Comparison of ENCODE assay signal across 8 cellular contexts in the genomic region with DNA sequence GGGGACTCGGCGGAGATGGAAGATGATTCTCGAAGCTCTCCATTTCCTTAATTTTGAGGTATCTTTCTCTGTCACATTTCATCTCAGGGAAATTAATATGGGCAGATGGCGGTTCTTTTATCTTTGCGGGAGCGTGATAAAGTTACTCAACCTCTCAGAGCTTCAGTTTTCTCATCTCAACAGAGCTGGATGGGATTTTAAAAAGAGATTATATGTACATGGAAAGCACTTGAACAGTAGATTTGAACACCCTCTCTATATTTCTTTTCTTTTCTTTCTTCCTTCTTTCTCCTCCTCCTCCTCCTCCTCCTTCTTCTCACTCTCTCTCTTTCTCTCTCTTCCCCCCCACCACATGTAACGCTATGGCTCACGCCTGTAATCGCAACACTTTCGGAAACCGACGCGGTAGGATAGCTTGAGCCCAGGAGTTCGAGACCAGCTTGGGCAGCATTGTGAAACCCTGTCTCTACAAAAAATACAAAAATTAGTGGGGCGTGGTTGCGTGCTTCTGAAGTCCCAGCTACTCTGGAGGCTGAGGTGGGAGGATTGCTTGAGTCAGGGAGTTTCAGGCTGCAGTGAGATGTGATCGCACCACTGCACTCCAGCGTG. TPM values are rescaled to one million over a fixed set of nuclear protein-coding genes. Genes with fewer than 3 reads are reported as not detected.
DNase-seq lines count a peak whose midpoint lies in the region; ATAC-seq, FAIRE-seq and TF ChIP-seq lines count a peak whose summit lies in the region.

No MANE protein-coding gene starts in this region.

- TF ChIP-seq CTCF in brain microvascular endothelial cell (IDR thresholded peaks at IDR 0.05; ENCODE audit: low read depth, low read length, missing control alignments), result no peak

- no peaks in the 10 kb centered on the region for H3K9me3 ChIP-seq in MG63
- no peaks in the 10 kb centered on the region for H3K9me3 ChIP-seq in naive thymus-derived CD4-positive, alpha-beta T cell (ENCODE audit: control insufficient read depth in 2 of 3, low read length in 3 of 3)

- H3K4me1 ChIP-seq in naive thymus-derived CD4-positive, alpha-beta T cell (ENCODE audit: control insufficient read depth in 2 of 2, insufficient read depth in 2 of 2, low read length in 2 of 2), result peaks cover 9 to 11% of the 10 kb centered on the region in 2 donors

- peak overlapping the region in 4 of 9 donors; percentile 6 to 56 (median 48) for H3K27ac Mint-ChIP-seq in naive thymus-derived CD4-positive, alpha-beta T cell

- H3K4me3 ChIP-seq in MG63 (peak overlapping the region; percentile 31; the same call in 1 of the 2 replicates), brain microvascular endothelial cell (ENCODE audit: low read depth, low read length) (peak overlapping the region; percentile 41)
- H3K4me3 ChIP-seq in naive thymus-derived CD4-positive, alpha-beta T cell (ENCODE audit: low read length), result peak overlapping the region; percentile 62

- peak overlapping the region; percentile 82 to 92 (median 87) for H3K4me3 Mint-ChIP-seq in naive thymus-derived CD4-positive, alpha-beta T cell

- POLR2A ChIA-PET in naive thymus-derived CD4-positive, alpha-beta T cell (lab: Charles Lee), result no interaction called here

- intact Hi-C loops in naive thymus-derived CD4-positive, alpha-beta T cell (cut with micrococcal nuclease), result loop anchor here in 1 of 2 donors (5.0 kb wide), 1 partner anchor 49 kb away; no protein-coding TSS in a partner anchor

- no peak for DNase-seq in GM12891 (ENCODE audit: insufficient read length, low spot score)
- DNase-seq in MG63, result no peak
- no peak for DNase-seq in brain microvascular endothelial cell
- peak in 2 of 9 donors; percentile 1 to 8 for DNase-seq in naive thymus-derived CD4-positive, alpha-beta T cell
- DNase-seq in SKM-1 (lab: John Stamatoyannopoulos, UW; ENCODE audit: unreplicated experiment), result no peak
- DNase-seq in activated CD4-positive, CD25-positive, alpha-beta regulatory T cell treated with anti-CD3 and anti-CD28 coated beads, Interleukin-2, amount 50 U/mL, for 72 hours, result no peak
- no peak for DNase-seq in effector CD8-positive, alpha-beta T cell (lab: John Stamatoyannopoulos, UW)

- H3K27me3 ChIP-seq in MG63, result no peaks in the 10 kb centered on the region
- H3K27me3 ChIP-seq in brain microvascular endothelial cell (replicated peaks), result peaks cover 32% of the 10 kb centered on the region
- H3K27me3 ChIP-seq in naive thymus-derived CD4-positive, alpha-beta T cell (ENCODE audit: control insufficient read depth in 2 of 2, insufficient read depth in 2 of 2, low read length in 2 of 2), result peaks cover 16 to 18% of the 10 kb centered on the region in 2 donors

- peak; percentile 12 for ATAC-seq in naive thymus-derived CD4-positive, alpha-beta T cell
- no peak for ATAC-seq in HG03520 (IDR thresholded peaks at IDR 0.05; ENCODE audit: unreplicated experiment)

- H3K4me1 Mint-ChIP-seq in naive thymus-derived CD4-positive, alpha-beta T cell, result peaks cover 18 to 25% (median 22%) of the 10 kb centered on the region in 7 donors

- H3K36me3 ChIP-seq in MG63 (no peaks in the 10 kb centered on the region), brain microvascular endothelial cell (replicated peaks) (no peaks in the 10 kb centered on the region)
- no peaks in the 10 kb centered on the region for H3K36me3 ChIP-seq in naive thymus-derived CD4-positive, alpha-beta T cell (ENCODE audit: control insufficient read depth in 2 of 3, insufficient read depth in 3 of 3, low read length in 3 of 3)

- CTCF ChIA-PET in naive thymus-derived CD4-positive, alpha-beta T cell (lab: Charles Lee), result interaction anchor here (0.6 to 0.7 kb wide), 2 partner anchors 57 to 1131 kb away, joined by 4 read pairs; no protein-coding TSS in a partner anchor

- peaks cover 46 to 76% (median 54%) of the 10 kb centered on the region in 5 donors for H3K27me3 Mint-ChIP-seq in naive thymus-derived CD4-positive, alpha-beta T cell

- FAIRE-seq in GM12891 (lab: Jason Lieb, UNC), result peak; percentile 82

- in situ Hi-C loops in brain microvascular endothelial cell (cut with HindIII; ENCODE audit: low pct_ligation_motif_present, low sequenced_read_pairs), result no loop called here

- peaks cover 0 to 4% (median 0%) of the 10 kb centered on the region in 11 donors for H3K9me3 Mint-ChIP-seq in naive thymus-derived CD4-positive, alpha-beta T cell

- peaks cover 0 to 5% (median 0%) of the 10 kb centered on the region in 5 donors for H3K36me3 Mint-ChIP-seq in naive thymus-derived CD4-positive, alpha-beta T cell

- H3K27ac ChIP-seq in brain microvascular endothelial cell, result no peak overlapping the region
- no peak overlapping the region for H3K27ac ChIP-seq in naive thymus-derived CD4-positive, alpha-beta T cell (ENCODE audit: low read depth, low read length)

- no peak for TF ChIP-seq POLR2A in GM12891 (IDR thresholded peaks at IDR 0.05; ENCODE audit: low read depth, low read length)

TF ChIP-seq in GM12891, 5 proteins besides CTCF, POLR2A, EP300 and RAD21:
- TF ChIP-seq POLR2AphosphoS5 (IDR thresholded peaks at IDR 0.05; ENCODE audit: low read depth, low read length), result no peak
- TF ChIP-seq TAF1 (IDR thresholded peaks at IDR 0.05; ENCODE audit: low read depth, low read length), result no peak
- TF ChIP-seq PAX5 (IDR thresholded peaks at IDR 0.05; ENCODE audit: insufficient read depth, low read length, severe bottlenecking), result peak; percentile 39
- no peak for TF ChIP-seq POU2F2 (IDR thresholded peaks at IDR 0.05; ENCODE audit: low read depth, low read length)
- TF ChIP-seq SPI1 (IDR thresholded peaks at IDR 0.05; ENCODE audit: low read depth, low read length), result no peak

RNA-seq across cellular contexts. Expression of a gene that starts 0.6 kb away (rescaled TPM):
- 40.4 TPM for polyA plus RNA-seq in GM12891 (2012; ENCODE audit: low read depth, missing spikeins)
- 0.82 and 3.2 TPM in 2 replicates for total RNA-seq in MG63 (2014; rRNA removed; shearing (Covaris generic); ENCODE audit: low replicate concordance)
- 1 to 10 TPM in 2 of 5 experiments, under 1 TPM in 1, not detected in 2; 0.56 to 2.2 (median 2.0) TPM for total RNA-seq in naive thymus-derived CD4-positive, alpha-beta T cell
- not detected for polyA plus RNA-seq in naive thymus-derived CD4-positive, alpha-beta T cell
